Comparison of ENCODE assay signal across 13 cellular contexts in genomic region chr19:55278391-55279135, GRCh38. TPM values are rescaled to one million over a fixed set of nuclear protein-coding genes. Genes with fewer than 3 reads are reported as not detected.
DNase-seq lines count a peak whose midpoint lies in the region; ATAC-seq, FAIRE-seq and TF ChIP-seq lines count a peak whose summit lies in the region.
"Had no signal": no experiment of that assay in that cellular context is flagged by ENCODE, and none has a peak within 500 bp of the region (broad histone marks: within the 10 kb centered on the region; RNA-seq: fewer than 3 reads in every experiment).

No MANE protein-coding gene starts in this region.

- H3K27ac ChIP-seq in C4-2B (peak overlapping the region; percentile 68; the same call in 1 of the 2 replicates), GM12878 (ENCODE audit: control insufficient read depth, insufficient read depth) (no peak overlapping the region), muscle layer of duodenum (ENCODE audit: low read length) (no peak overlapping the region)

- H3K79me2 ChIP-seq in GM12878 (ENCODE audit: control insufficient read depth, insufficient read depth, low read length), result no peaks in the 10 kb centered on the region; the same call in 1 of the 2 replicates

- H3K9ac ChIP-seq in GM12878 (ENCODE audit: control insufficient read depth, insufficient read depth, low read length), result no peak overlapping the region; the same call in 1 of the 2 replicates

- H3K27me3 ChIP-seq in GM12878 (replicated peaks in 1 of 2; ENCODE audit: control insufficient read depth in 2 of 2, insufficient read depth in 2 of 2, low read length in 1 of 2), result no peaks in the 10 kb centered on the region; a peak in 1 of 4 replicates
- H3K27me3 ChIP-seq in muscle layer of duodenum (ENCODE audit: low read depth, low read length), result no peaks in the 10 kb centered on the region

- intact Hi-C loops in GM12878 (cut with micrococcal nuclease; ENCODE audit: unreplicated experiment), result no loop called here

- ATAC-seq in GM12878, result no peak
- no peak for ATAC-seq in HG02610 (IDR thresholded peaks at IDR 0.05; ENCODE audit: unreplicated experiment)

- 82% methylated on average over 12 of the region's 13 CpGs for WGBS in GM12878 (ENCODE audit: insufficient coverage, insufficient replicate concordance, low lambda C conversion rate, missing lambda C conversion rate)

- SMC1A ChIA-PET in GM12878 (lab: Charles Lee; ENCODE audit: uncharacterized antibody, unreplicated experiment), result interaction anchor here (1.7 to 7.6 kb wide), 3 partner anchors 13 to 23 kb away, joined by 7 to 68 read pairs (median 25); partner anchors contain the start of gene PPP6R1

- no peak for DNase-seq in GM12878 (ENCODE audit: low read depth, low spot score)
- DNase-seq in NOMO-1 treated with DMSO at 0.1 percent for 48 hours (lab: John Stamatoyannopoulos, UW; ENCODE audit: unreplicated experiment), result no peak
- DNase-seq in DMS53 (lab: John Stamatoyannopoulos, UW), result no peak
- DNase-seq in GM19239 (ENCODE audit: insufficient read length, low spot score), result no peak
- DNase-seq: dermis blood vessel endothelial cell; OCI-M1; stimulated activated CD4-positive, alpha-beta T cell treated with anti-CD3 and anti-CD28 coated beads, Interleukin-4, amount 100 ng/mL, for 1 hour had no signal

- H3K36me3 ChIP-seq in GM12878 (ENCODE audit: control insufficient read depth in 2 of 2, insufficient read depth in 2 of 2, low read length in 1 of 2) (no peaks in the 10 kb centered on the region; a peak in 1 of 4 replicates), muscle layer of duodenum (ENCODE audit: control insufficient read depth in 1 of 2, insufficient read depth in 2 of 2, low read length in 2 of 2) (peaks cover 2 to 29% of the 10 kb centered on the region in 2 donors)

- H3K27me3 Mint-ChIP-seq in IgD-negative memory B cell, result peaks cover 5% of the 10 kb centered on the region

- H3K9me3 Mint-ChIP-seq in IgD-negative memory B cell, result no peaks in the 10 kb centered on the region

- peaks cover 2% of the 10 kb centered on the region for H3K36me3 Mint-ChIP-seq in IgD-negative memory B cell

- H4K20me1 ChIP-seq in GM12878 (ENCODE audit: control insufficient read depth, insufficient read depth), result no peaks in the 10 kb centered on the region

- peak overlapping the region; percentile 86 for H3K4me2 ChIP-seq in GM12878 (ENCODE audit: control insufficient read depth, insufficient read depth)

- RAD21 ChIA-PET in GM12878 (lab: Charles Lee; ENCODE audit: unreplicated experiment), result interaction anchor here (3.8 kb wide), 1 partner anchor 23 kb away, joined by 46 read pairs; no protein-coding TSS in a partner anchor

- CTCF ChIA-PET in GM12878 (lab: Yijun Ruan, JAX), result interaction anchor here (1.2 to 1.3 kb wide), 2 partner anchors 19 to 23 kb away, joined by 3 to 6 read pairs; no protein-coding TSS in a partner anchor

- TF ChIP-seq RAD21 in GM12878 (IDR thresholded peaks at IDR 0.05; ENCODE audit: insufficient read depth, low read depth, low read length), result no peak

- H3K27ac Mint-ChIP-seq in IgD-negative memory B cell, result peak overlapping the region; percentile 80 to 100 (median 98)

- POLR2A ChIA-PET in GM12878 (lab: Charles Lee), result interaction anchor here (0.7 to 6.1 kb wide), 3 partner anchors 9 to 23 kb away, joined by 3 to 86 read pairs (median 39); partner anchors contain the start of gene PPP6R1

- in situ Hi-C loops in GM12878 (cut with MboI), result no loop called here

- H3K9me3 ChIP-seq in GM12878 (replicated peaks; ENCODE audit: control insufficient read depth, insufficient read depth, low read length) (no peaks in the 10 kb centered on the region; the same call in 2 of the 3 replicates), muscle layer of duodenum (ENCODE audit: control insufficient read depth in 1 of 2, low read length in 2 of 2) (no peaks in the 10 kb centered on the region)

- H3K4me3 Mint-ChIP-seq in IgD-negative memory B cell, result peak overlapping the region; percentile 30 to 99 (median 61)

- TF ChIP-seq CTCF in C4-2B (conservative IDR thresholded peaks at IDR 0.05) (no peak), GM12878 (IDR thresholded peaks at IDR 0.05 in 2 of 3, conservative IDR thresholded peaks at IDR 0.05 in 1 of 3; ENCODE audit: control insufficient read depth in 2 of 3, extremely low read depth in 1 of 3, insufficient read depth in 1 of 3, low read depth in 3 of 3, low read length in 3 of 3) (no peak)

- no TSS peak for BruUV-seq in GM12878 (replicated peaks; lab: Mats Ljungman, UMichigan)

- H3K4me1 ChIP-seq in GM12878 (ENCODE audit: control insufficient read depth, insufficient read depth, low read length), result peaks cover 42% of the 10 kb centered on the region
- peaks cover 0 to 19% of the 10 kb centered on the region in 2 donors for H3K4me1 ChIP-seq in muscle layer of duodenum (ENCODE audit: control insufficient read depth in 1 of 2, insufficient read depth in 2 of 2, low read length in 2 of 2)

- H3K4me3 ChIP-seq in GM12878 (no peak overlapping the region), muscle layer of duodenum (ENCODE audit: low read depth in 1 of 2, low read length in 2 of 2) (peak overlapping the region; percentile 21 to 90)

- no peak for TF ChIP-seq POLR2A in GM12878 (IDR thresholded peaks at IDR 0.05; ENCODE audit: low read depth, low read length)

- TF ChIP-seq EP300 in GM12878 (IDR thresholded peaks at IDR 0.05; ENCODE audit: borderline replicate concordance in 1 of 2, control insufficient read depth in 1 of 2, low read depth in 2 of 2, low read length in 2 of 2), result no peak

- no peak overlapping the region for H2AFZ ChIP-seq in GM12878 (ENCODE audit: control insufficient read depth, low read depth, low read length)

- FAIRE-seq in GM12878 (lab: Jason Lieb, UNC) (no peak), GM19239 (lab: Jason Lieb, UNC) (no peak)
- FAIRE-seq: G401.6, urothelium cell line had no signal

- H3K4me1 Mint-ChIP-seq in IgD-negative memory B cell, result peaks cover 33 to 56% (median 50%) of the 10 kb centered on the region in 3 donors

RNA-seq across cellular contexts. Expression of gene HSPBP1, which starts 1.3 kb away (rescaled TPM):
- polyA plus RNA-seq in IgD-negative memory B cell, result 34.1 TPM
- 1.9 and 4.7 TPM in 2 replicates for total RNA-seq in GM12878 (2013; cell fraction: nucleolus; rRNA removed)
- 21.4 and 31.5 TPM in 2 replicates for total RNA-seq in GM12878 (2014; rRNA removed)
- 11.9 and 12.3 TPM in 2 replicates for total RNA-seq in GM12878 (2014; rRNA removed; fragmentation: Illumina TruSeq; extraction: Trizol)
- 35.5 and 35.9 TPM in 2 replicates for total RNA-seq in GM12878 (2021)
- 5.7 TPM for polyA plus RNA-seq in GM12878 (2011; ENCODE audit: low read depth)
- 6.3 and 18.3 TPM in 2 replicates for polyA plus RNA-seq in GM12878 (2011; rRNA removed)
- 30.5 and 53.0 TPM in 2 replicates for polyA plus RNA-seq in GM12878 (2011; cell fraction: cytosol; rRNA removed)
- polyA plus RNA-seq in GM12878 (2011; cell fraction: nucleus; rRNA removed), result 26.1 and 41.3 TPM in 2 replicates
- polyA plus RNA-seq in GM12878 (2012), result 12.6 and 15.9 TPM in 2 replicates
- polyA plus RNA-seq in GM12878 (2014; fragmentation: Illumina TruSeq; extraction: Trizol), result 1.2 and 7.2 TPM in 2 replicates
- 1 to 10 TPM in 1 of 2 experiments, under 1 TPM in 1; 0.18 to 1.3 TPM for polyA plus RNA-seq in GM12878 (2014; fragmentation: Nextera tagmentation; extraction: Ambion mirVana)
- 27.7 and 39.0 TPM in 2 replicates for polyA plus RNA-seq in GM12878 (2014; rRNA removed)
- 10 to 100 TPM; 77.0 to 83.3 TPM for polyA plus RNA-seq in GM12878 (2016; fragmentation: Nextera tagmentation; extraction: Ambion mirVana)
- polyA minus RNA-seq in GM12878 (2011; rRNA and poly(A)+ RNA removed), result 8.8 and 15.3 TPM in 2 replicates
- 16.3 and 19.3 TPM in 2 replicates for polyA minus RNA-seq in GM12878 (2011; cell fraction: cytosol; rRNA and poly(A)+ RNA removed)
- 2.8 and 8.1 TPM in 2 replicates for polyA minus RNA-seq in GM12878 (2011; cell fraction: nucleus; rRNA and poly(A)+ RNA removed)

RNA-seq across cellular contexts. Expression of gene BRSK1, which starts 5.2 kb away (rescaled TPM):
- polyA plus RNA-seq in IgD-negative memory B cell (0.34 TPM), GM12878 (2011; rRNA removed) (0.43 and 0.76 TPM in 2 replicates), GM12878 (2014; fragmentation: Illumina TruSeq; extraction: Trizol) (0.03 TPM in 1 of 2 replicates, not detected in the other), GM12878 (2014; fragmentation: Nextera tagmentation; extraction: Ambion mirVana) (not detected), GM12878 (2014; rRNA removed) (0.26 TPM in 1 of 2 replicates, not detected in the other), GM12878 (2016; fragmentation: Nextera tagmentation; extraction: Ambion mirVana) (under 1 TPM in 1 of 2 experiments, not detected in 1; 0.25 TPM)
- total RNA-seq in GM12878 (2013; cell fraction: nucleolus; rRNA removed), result 2.4 TPM in 1 of 2 replicates, not detected in the other
- total RNA-seq in GM12878 (2014; rRNA removed) (0.23 TPM in 1 of 2 replicates, not detected in the other), GM12878 (2014; rRNA removed; fragmentation: Illumina TruSeq; extraction: Trizol) (not detected in 2 replicates), GM12878 (2021) (0.33 and 0.53 TPM in 2 replicates)
- polyA plus RNA-seq in GM12878 (2011; ENCODE audit: low read depth), result not detected
- 0.67 and 0.70 TPM in 2 replicates for polyA plus RNA-seq in GM12878 (2011; cell fraction: cytosol; rRNA removed)
- 6.2 and 6.7 TPM in 2 replicates for polyA plus RNA-seq in GM12878 (2011; cell fraction: nucleus; rRNA removed)
- polyA plus RNA-seq in GM12878 (2012), result 0.67 and 0.88 TPM in 2 replicates
- 0.37 and 0.62 TPM in 2 replicates for polyA minus RNA-seq in GM12878 (2011; rRNA and poly(A)+ RNA removed)
- not detected in 2 replicates for polyA minus RNA-seq in GM12878 (2011; cell fraction: cytosol; rRNA and poly(A)+ RNA removed)
- 1.6 and 1.9 TPM in 2 replicates for polyA minus RNA-seq in GM12878 (2011; cell fraction: nucleus; rRNA and poly(A)+ RNA removed)

RNA-seq across cellular contexts. Expression of gene PPP6R1, which starts 19.7 kb away (rescaled TPM):
- 47.0 TPM for polyA plus RNA-seq in IgD-negative memory B cell
- 99.3 and 130 TPM in 2 replicates for total RNA-seq in GM12878 (2013; cell fraction: nucleolus; rRNA removed)
- 73.8 and 83.4 TPM in 2 replicates for total RNA-seq in GM12878 (2014; rRNA removed)
- 47.4 and 50.0 TPM in 2 replicates for total RNA-seq in GM12878 (2014; rRNA removed; fragmentation: Illumina TruSeq; extraction: Trizol)
- 160 and 173 TPM in 2 replicates for total RNA-seq in GM12878 (2021)
- 35.7 TPM for polyA plus RNA-seq in GM12878 (2011; ENCODE audit: low read depth)
- polyA plus RNA-seq in GM12878 (2011; rRNA removed), result 37.2 and 73.6 TPM in 2 replicates
- 92.0 and 109 TPM in 2 replicates for polyA plus RNA-seq in GM12878 (2011; cell fraction: cytosol; rRNA removed)
- 124 and 172 TPM in 2 replicates for polyA plus RNA-seq in GM12878 (2011; cell fraction: nucleus; rRNA removed)
- polyA plus RNA-seq in GM12878 (2012), result 71.5 and 76.1 TPM in 2 replicates
- 16.9 and 43.7 TPM in 2 replicates for polyA plus RNA-seq in GM12878 (2014; fragmentation: Illumina TruSeq; extraction: Trizol)
- polyA plus RNA-seq in GM12878 (2014; fragmentation: Nextera tagmentation; extraction: Ambion mirVana), result 1 to 10 TPM in 1 of 2 experiments, under 1 TPM in 1; 0.80 to 2.5 TPM
- 108 and 126 TPM in 2 replicates for polyA plus RNA-seq in GM12878 (2014; rRNA removed)
- 10 to 100 TPM; 60.8 to 66.7 TPM for polyA plus RNA-seq in GM12878 (2016; fragmentation: Nextera tagmentation; extraction: Ambion mirVana)
- polyA minus RNA-seq in GM12878 (2011; rRNA and poly(A)+ RNA removed), result 109 and 168 TPM in 2 replicates
- 62.1 and 83.7 TPM in 2 replicates for polyA minus RNA-seq in GM12878 (2011; cell fraction: cytosol; rRNA and poly(A)+ RNA removed)
- polyA minus RNA-seq in GM12878 (2011; cell fraction: nucleus; rRNA and poly(A)+ RNA removed), result 48.7 and 69.7 TPM in 2 replicates

RNA-seq across cellular contexts. Expression of gene TMEM150B, which starts 46.6 kb away (rescaled TPM):
- polyA plus RNA-seq in IgD-negative memory B cell (not detected), GM12878 (2011; rRNA removed) (not detected in 2 replicates), GM12878 (2014; fragmentation: Illumina TruSeq; extraction: Trizol) (not detected in 2 replicates), GM12878 (2014; fragmentation: Nextera tagmentation; extraction: Ambion mirVana) (not detected), GM12878 (2014; rRNA removed) (0.09 TPM in 1 of 2 replicates, not detected in the other), GM12878 (2016; fragmentation: Nextera tagmentation; extraction: Ambion mirVana) (under 1 TPM; 0.16 to 0.19 TPM)
- 0.65 TPM in 1 of 2 replicates, not detected in the other for total RNA-seq in GM12878 (2013; cell fraction: nucleolus; rRNA removed)
- total RNA-seq in GM12878 (2014; rRNA removed) (not detected in 2 replicates), GM12878 (2014; rRNA removed; fragmentation: Illumina TruSeq; extraction: Trizol) (not detected in 2 replicates), GM12878 (2021) (0.23 TPM in 1 of 2 replicates, not detected in the other)
- polyA plus RNA-seq in GM12878 (2011; ENCODE audit: low read depth), result not detected
- 0.27 TPM in 1 of 2 replicates, not detected in the other for polyA plus RNA-seq in GM12878 (2011; cell fraction: cytosol; rRNA removed)
- polyA plus RNA-seq in GM12878 (2011; cell fraction: nucleus; rRNA removed), result 0.21 TPM in 1 of 2 replicates, not detected in the other
- 0.17 TPM in 1 of 2 replicates, not detected in the other for polyA plus RNA-seq in GM12878 (2012)
- polyA minus RNA-seq in GM12878 (2011; rRNA and poly(A)+ RNA removed), result not detected in 2 replicates
- polyA minus RNA-seq in GM12878 (2011; cell fraction: cytosol; rRNA and poly(A)+ RNA removed), result not detected in 2 replicates
- polyA minus RNA-seq in GM12878 (2011; cell fraction: nucleus; rRNA and poly(A)+ RNA removed), result not detected in 2 replicates
- total RNA-seq: dermis blood vessel endothelial cell had no signal

RNA-seq across cellular contexts. Expression of gene TMEM86B, which starts 50.0 kb away (rescaled TPM):
- polyA plus RNA-seq in IgD-negative memory B cell, result 1.4 TPM
- total RNA-seq in GM12878 (2013; cell fraction: nucleolus; rRNA removed), result 14.6 and 18.3 TPM in 2 replicates
- 3.4 and 3.8 TPM in 2 replicates for total RNA-seq in GM12878 (2014; rRNA removed)
- total RNA-seq in GM12878 (2014; rRNA removed; fragmentation: Illumina TruSeq; extraction: Trizol), result 1.1 and 1.6 TPM in 2 replicates
- total RNA-seq in GM12878 (2021), result 6.6 and 8.3 TPM in 2 replicates
- 1.9 TPM for polyA plus RNA-seq in GM12878 (2011; ENCODE audit: low read depth)
- polyA plus RNA-seq in GM12878 (2011; rRNA removed), result 0.49 and 1.5 TPM in 2 replicates
- polyA plus RNA-seq in GM12878 (2011; cell fraction: cytosol; rRNA removed), result 2.8 and 4.8 TPM in 2 replicates
- 25.0 and 32.6 TPM in 2 replicates for polyA plus RNA-seq in GM12878 (2011; cell fraction: nucleus; rRNA removed)
- polyA plus RNA-seq in GM12878 (2012), result 3.7 and 4.3 TPM in 2 replicates
- polyA plus RNA-seq in GM12878 (2014; fragmentation: Illumina TruSeq; extraction: Trizol), result 0.70 and 1.8 TPM in 2 replicates
- 1 to 10 TPM in 1 of 2 experiments, under 1 TPM in 1; 0.26 to 1.2 TPM for polyA plus RNA-seq in GM12878 (2014; fragmentation: Nextera tagmentation; extraction: Ambion mirVana)
- polyA plus RNA-seq in GM12878 (2014; rRNA removed), result 9.1 and 10.6 TPM in 2 replicates
- polyA plus RNA-seq in GM12878 (2016; fragmentation: Nextera tagmentation; extraction: Ambion mirVana), result 1 to 10 TPM; 1.7 to 1.9 TPM
- polyA minus RNA-seq in GM12878 (2011; rRNA and poly(A)+ RNA removed), result 1.4 and 4.0 TPM in 2 replicates
- not detected in 2 replicates for polyA minus RNA-seq in GM12878 (2011; cell fraction: cytosol; rRNA and poly(A)+ RNA removed)
- 3.9 and 9.2 TPM in 2 replicates for polyA minus RNA-seq in GM12878 (2011; cell fraction: nucleus; rRNA and poly(A)+ RNA removed)
